In genomic region chr7:37411444-37412034, GRCh38 we compare ENCODE assay signal across 13 cellular contexts. TPM values are rescaled to one million over a fixed set of nuclear protein-coding genes. Genes with fewer than 3 reads are reported as not detected.
DNase-seq lines count a peak whose midpoint lies in the region; ATAC-seq and TF ChIP-seq lines count a peak whose summit lies in the region.
"Had no signal": no experiment of that assay in that cellular context is flagged by ENCODE, and none has a peak within 500 bp of the region (broad histone marks: within the 10 kb centered on the region; RNA-seq: fewer than 3 reads in every experiment).

No MANE protein-coding gene starts in this region.

- CTCF ChIA-PET in activated CD8-positive, alpha-beta T cell treated with anti-CD3 and anti-CD28 coated beads for 36 hours (lab: Charles Lee): interaction anchor here (0.8 to 1.6 kb wide), 5 partner anchors 16 to 69 kb away, joined by 3 to 5 read pairs (median 4); partner anchors contain the start of gene ELMO1
- CTCF ChIA-PET in activated CD8-positive, alpha-beta T cell treated with anti-CD3 and anti-CD28 coated beads, Interleukin-2, amount 10 ng/mL, durations not matched to agents 7 days and 5 days (lab: Charles Lee): interaction anchor here (2.7 kb wide), 1 partner anchor 58 kb away, joined by 9 read pairs; no protein-coding TSS in a partner anchor

- H3K36me3 ChIP-seq in neutrophil: no peaks in the 10 kb centered on the region
- H3K36me3 ChIP-seq: gastroesophageal sphincter, MG63, tibial artery had no signal

- peaks cover 53 to 56% of the 10 kb centered on the region in 2 experiments for H3K4me1 ChIP-seq in neutrophil (ENCODE audit: control insufficient read depth in 1 of 2, insufficient read depth in 1 of 2, low read depth in 1 of 2, low read length in 1 of 2)
- H3K4me1 ChIP-seq: tibial artery had no signal

- H3K4me3 ChIP-seq in neutrophil (ENCODE audit: low read depth in 1 of 2, low read length in 1 of 2): no peak overlapping the region
- H3K4me3 ChIP-seq: gastroesophageal sphincter, MG63, mucosa of descending colon, tibial artery had no signal

- ATAC-seq in activated CD8-positive, alpha-beta T cell treated with anti-CD3 and anti-CD28 coated beads for 36 hours: peak; percentile 52
- ATAC-seq in activated CD8-positive, alpha-beta T cell treated with anti-CD3 and anti-CD28 coated beads, Interleukin-2, amount 10 ng/mL, durations not matched to agents 7 days and 5 days: no peak
- ATAC-seq in activated T-helper 17 cell treated with anti-CD3 and anti-CD28 coated beads, Interleukin-2, amount 50 U/mL, for 72 hours (replicated peaks): peak; percentile 59
- no peak for ATAC-seq in stimulated activated memory B cell treated with anti-CD40 and anti-IgM and Interleukin-4, amounts not matched to agents 10 μg/mL and 1 μg/mL and 100 μg/mL, for 72 hours
- no peak for ATAC-seq in HG03520 (IDR thresholded peaks at IDR 0.05; ENCODE audit: unreplicated experiment)
- ATAC-seq: gastroesophageal sphincter, HCT116, mucosa of descending colon had no signal

- peaks cover 16% of the 10 kb centered on the region for H3K36me3 Mint-ChIP-seq in activated CD8-positive, alpha-beta T cell treated with anti-CD3 and anti-CD28 coated beads for 36 hours (ENCODE audit: low read depth)
- H3K36me3 Mint-ChIP-seq in activated CD8-positive, alpha-beta T cell treated with anti-CD3 and anti-CD28 coated beads, Interleukin-2, amount 10 ng/mL, durations not matched to agents 7 days and 5 days (ENCODE audit: low read depth): peaks cover 10% of the 10 kb centered on the region
- no peaks in the 10 kb centered on the region for H3K36me3 Mint-ChIP-seq in activated T-helper 17 cell treated with anti-CD3 and anti-CD28 coated beads, Interleukin-2, amount 50 U/mL, for 72 hours (ENCODE audit: low read depth)
- peaks cover 11% of the 10 kb centered on the region for H3K36me3 Mint-ChIP-seq in stimulated activated memory B cell treated with anti-CD40 and anti-IgM and Interleukin-4, amounts not matched to agents 10 μg/mL and 1 μg/mL and 100 μg/mL, for 72 hours

- H3K4me3 Mint-ChIP-seq in activated CD8-positive, alpha-beta T cell treated with anti-CD3 and anti-CD28 coated beads for 36 hours: peak overlapping the region; percentile 24
- H3K4me3 Mint-ChIP-seq in activated CD8-positive, alpha-beta T cell treated with anti-CD3 and anti-CD28 coated beads, Interleukin-2, amount 10 ng/mL, durations not matched to agents 7 days and 5 days: no peak overlapping the region
- H3K4me3 Mint-ChIP-seq in activated T-helper 17 cell treated with anti-CD3 and anti-CD28 coated beads, Interleukin-2, amount 50 U/mL, for 72 hours: peak overlapping the region; percentile 84
- H3K4me3 Mint-ChIP-seq in stimulated activated memory B cell treated with anti-CD40 and anti-IgM and Interleukin-4, amounts not matched to agents 10 μg/mL and 1 μg/mL and 100 μg/mL, for 72 hours: no peak overlapping the region

- DNase-seq in activated CD8-positive, alpha-beta T cell treated with anti-CD3 and anti-CD28 coated beads for 36 hours: peak; percentile 77
- DNase-seq in activated CD8-positive, alpha-beta T cell treated with anti-CD3 and anti-CD28 coated beads, Interleukin-2, amount 10 ng/mL, durations not matched to agents 7 days and 5 days: no peak
- DNase-seq in HK-2 (ENCODE audit: unreplicated experiment): no peak
- DNase-seq in DMS79 (lab: John Stamatoyannopoulos, UW): no peak
- DNase-seq: MG63, mucosa of descending colon, tibial artery had no signal

- H3K27me3 ChIP-seq in neutrophil: no peaks in the 10 kb centered on the region
- H3K27me3 ChIP-seq: gastroesophageal sphincter, MG63, tibial artery had no signal

- H3K27ac Mint-ChIP-seq in activated CD8-positive, alpha-beta T cell treated with anti-CD3 and anti-CD28 coated beads for 36 hours: peak overlapping the region; percentile 87
- no peak overlapping the region for H3K27ac Mint-ChIP-seq in activated CD8-positive, alpha-beta T cell treated with anti-CD3 and anti-CD28 coated beads, Interleukin-2, amount 10 ng/mL, durations not matched to agents 7 days and 5 days
- H3K27ac Mint-ChIP-seq in activated T-helper 17 cell treated with anti-CD3 and anti-CD28 coated beads, Interleukin-2, amount 50 U/mL, for 72 hours: peak overlapping the region; percentile 94
- H3K27ac Mint-ChIP-seq in stimulated activated memory B cell treated with anti-CD40 and anti-IgM and Interleukin-4, amounts not matched to agents 10 μg/mL and 1 μg/mL and 100 μg/mL, for 72 hours: peak overlapping the region; percentile 54

- no peaks in the 10 kb centered on the region for H3K27me3 Mint-ChIP-seq in activated CD8-positive, alpha-beta T cell treated with anti-CD3 and anti-CD28 coated beads for 36 hours
- H3K27me3 Mint-ChIP-seq in activated CD8-positive, alpha-beta T cell treated with anti-CD3 and anti-CD28 coated beads, Interleukin-2, amount 10 ng/mL, durations not matched to agents 7 days and 5 days (ENCODE audit: low read depth): no peaks in the 10 kb centered on the region
- H3K27me3 Mint-ChIP-seq in activated T-helper 17 cell treated with anti-CD3 and anti-CD28 coated beads, Interleukin-2, amount 50 U/mL, for 72 hours: no peaks in the 10 kb centered on the region
- no peaks in the 10 kb centered on the region for H3K27me3 Mint-ChIP-seq in stimulated activated memory B cell treated with anti-CD40 and anti-IgM and Interleukin-4, amounts not matched to agents 10 μg/mL and 1 μg/mL and 100 μg/mL, for 72 hours

- H3K27ac ChIP-seq in neutrophil: peak overlapping the region; percentile 75
- H3K27ac ChIP-seq: tibial artery had no signal

- no peak for TF ChIP-seq CTCF in activated CD8-positive, alpha-beta T cell treated with anti-CD3 and anti-CD28 coated beads for 36 hours (IDR thresholded peaks at IDR 0.05)
- TF ChIP-seq CTCF in neutrophil (IDR thresholded peaks at IDR 0.05): no peak

- H3K4me1 Mint-ChIP-seq in activated CD8-positive, alpha-beta T cell treated with anti-CD3 and anti-CD28 coated beads for 36 hours (ENCODE audit: low read depth): peaks cover 62% of the 10 kb centered on the region
- H3K4me1 Mint-ChIP-seq in activated CD8-positive, alpha-beta T cell treated with anti-CD3 and anti-CD28 coated beads, Interleukin-2, amount 10 ng/mL, durations not matched to agents 7 days and 5 days (ENCODE audit: low read depth): peaks cover 44% of the 10 kb centered on the region
- peaks cover 38% of the 10 kb centered on the region for H3K4me1 Mint-ChIP-seq in activated T-helper 17 cell treated with anti-CD3 and anti-CD28 coated beads, Interleukin-2, amount 50 U/mL, for 72 hours
- H3K4me1 Mint-ChIP-seq in stimulated activated memory B cell treated with anti-CD40 and anti-IgM and Interleukin-4, amounts not matched to agents 10 μg/mL and 1 μg/mL and 100 μg/mL, for 72 hours: peaks cover 74% of the 10 kb centered on the region

- no peaks in the 10 kb centered on the region for H3K9me3 ChIP-seq in neutrophil
- H3K9me3 ChIP-seq: MG63, mucosa of descending colon, tibial artery had no signal

- intact Hi-C loops in activated CD8-positive, alpha-beta T cell treated with anti-CD3 and anti-CD28 coated beads for 36 hours (cut with micrococcal nuclease): loop anchor here (5.0 kb wide), 2 partner anchors 36 to 49 kb away; partner anchors contain the start of gene ELMO1

- POLR2A ChIA-PET in activated CD8-positive, alpha-beta T cell treated with anti-CD3 and anti-CD28 coated beads for 36 hours (lab: Charles Lee): interaction anchor here (1.0 to 1.4 kb wide), 2 partner anchors 9 to 36 kb away, joined by 4 read pairs; no protein-coding TSS in a partner anchor
- POLR2A ChIA-PET in activated CD8-positive, alpha-beta T cell treated with anti-CD3 and anti-CD28 coated beads, Interleukin-2, amount 10 ng/mL, durations not matched to agents 7 days and 5 days (lab: Charles Lee): no interaction called here

- H3K9me3 Mint-ChIP-seq in activated CD8-positive, alpha-beta T cell treated with anti-CD3 and anti-CD28 coated beads for 36 hours: peaks cover 9% of the 10 kb centered on the region
- H3K9me3 Mint-ChIP-seq in activated CD8-positive, alpha-beta T cell treated with anti-CD3 and anti-CD28 coated beads, Interleukin-2, amount 10 ng/mL, durations not matched to agents 7 days and 5 days (ENCODE audit: insufficient read depth): no peaks in the 10 kb centered on the region
- H3K9me3 Mint-ChIP-seq in activated T-helper 17 cell treated with anti-CD3 and anti-CD28 coated beads, Interleukin-2, amount 50 U/mL, for 72 hours: peaks cover 5% of the 10 kb centered on the region
- peaks cover 3% of the 10 kb centered on the region for H3K9me3 Mint-ChIP-seq in stimulated activated memory B cell treated with anti-CD40 and anti-IgM and Interleukin-4, amounts not matched to agents 10 μg/mL and 1 μg/mL and 100 μg/mL, for 72 hours

RNA-seq across cellular contexts. Expression of gene ELMO1, which starts 37.1 kb away (rescaled TPM):
- 10 to 100 TPM; 72.8 to 75.3 TPM for total RNA-seq in activated CD8-positive, alpha-beta T cell treated with anti-CD3 and anti-CD28 coated beads for 36 hours
- total RNA-seq in activated CD8-positive, alpha-beta T cell treated with anti-CD3 and anti-CD28 coated beads, Interleukin-2, amount 10 ng/mL, durations not matched to agents 7 days and 5 days: 10 to 100 TPM; 64.0 to 68.5 TPM
- 100 to 1,000 TPM in 1 of 2 donors, 10 to 100 TPM in 1; 77.4 to 106 TPM for total RNA-seq in activated T-helper 17 cell treated with anti-CD3 and anti-CD28 coated beads, Interleukin-2, amount 50 U/mL, for 72 hours

Comparison
In these comparisons a context has a peak if more than half of its experiments do, and no peak if none do; other contexts are left out.
1. ATAC-seq: peak in activated CD8-positive, alpha-beta T cell treated with anti-CD3 and anti-CD28 coated beads for 36 hours (single experiment) and activated T-helper 17 cell treated with anti-CD3 and anti-CD28 coated beads, Interleukin-2, amount 50 U/mL, for 72 hours (single experiment); none in activated CD8-positive, alpha-beta T cell treated with anti-CD3 and anti-CD28 coated beads, Interleukin-2, amount 10 ng/mL, durations not matched to agents 7 days and 5 days (single experiment), stimulated activated memory B cell treated with anti-CD40 and anti-IgM and Interleukin-4, amounts not matched to agents 10 μg/mL and 1 μg/mL and 100 μg/mL, for 72 hours (single experiment) and HG03520 (single experiment).
2. H3K4me3 Mint-ChIP-seq: peak in activated CD8-positive, alpha-beta T cell treated with anti-CD3 and anti-CD28 coated beads for 36 hours (single experiment) and activated T-helper 17 cell treated with anti-CD3 and anti-CD28 coated beads, Interleukin-2, amount 50 U/mL, for 72 hours (single experiment); none in activated CD8-positive, alpha-beta T cell treated with anti-CD3 and anti-CD28 coated beads, Interleukin-2, amount 10 ng/mL, durations not matched to agents 7 days and 5 days (single experiment) and stimulated activated memory B cell treated with anti-CD40 and anti-IgM and Interleukin-4, amounts not matched to agents 10 μg/mL and 1 μg/mL and 100 μg/mL, for 72 hours (single experiment).